Comparison of ENCODE assay signal across 1 cellular context in the genomic region with DNA sequence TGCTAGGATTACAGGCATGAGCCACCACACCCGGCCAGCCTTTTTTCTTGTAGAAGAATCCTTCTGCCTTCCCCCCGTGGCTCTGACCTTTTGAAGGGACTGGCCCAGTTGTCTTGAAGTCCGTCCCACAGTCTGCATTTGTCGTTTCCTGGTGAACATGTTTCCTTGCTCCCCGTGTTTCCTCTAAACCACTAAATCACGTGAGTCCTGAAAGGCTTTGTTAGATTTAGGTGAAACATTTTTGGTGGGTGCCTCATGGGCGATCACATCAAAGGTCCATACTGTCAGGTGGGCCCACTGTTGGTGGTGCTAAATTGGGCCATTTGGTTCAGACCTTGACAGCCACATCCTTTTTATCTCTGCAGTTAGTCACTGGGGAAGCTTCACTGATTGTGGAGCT.
TF ChIP-seq lines count a peak whose summit lies in the region.

No MANE protein-coding gene starts in this region.

TF ChIP-seq in GM12878, 131 proteins besides CTCF, POLR2A, EP300 and RAD21:
- TF ChIP-seq CEBPB (IDR thresholded peaks at IDR 0.05; ENCODE audit: borderline replicate concordance in 1 of 2, low read depth in 2 of 2, low read length in 2 of 2) (no peak), NBN (IDR thresholded peaks at IDR 0.05) (no peak), RUNX3 (IDR thresholded peaks at IDR 0.05; ENCODE audit: low read length) (peak; percentile 26; the same call in 1 of the 2 replicates)
TF ChIP-seq in GM12878: peak in this region for 1.
